ENCODE assay signal across 16 cellular contexts in the genomic region with DNA sequence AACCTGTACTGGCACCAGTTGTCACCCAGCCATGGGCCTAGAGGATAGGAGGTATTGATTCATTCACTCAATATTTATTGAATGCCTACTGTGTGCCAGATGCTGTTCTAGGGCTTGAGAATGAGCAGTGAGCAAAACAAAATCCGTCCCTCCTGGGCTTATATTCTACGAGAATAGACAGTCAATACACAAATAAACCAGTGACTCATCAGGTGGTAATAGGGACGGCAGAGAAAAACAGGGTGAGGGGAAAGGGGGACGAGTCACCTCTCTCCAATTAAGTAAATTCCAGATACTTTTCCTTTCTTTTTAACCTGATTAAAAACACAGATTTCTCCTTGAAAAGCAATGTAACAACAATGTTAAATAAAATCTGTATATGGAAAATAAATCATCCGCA.
DNase-seq lines count a peak whose midpoint lies in the region; ATAC-seq and TF ChIP-seq lines count a peak whose summit lies in the region.
"Had no signal": no experiment of that assay in that cellular context is flagged by ENCODE, and none has a peak within 500 bp of the region (broad histone marks: within the 10 kb centered on the region; RNA-seq: fewer than 3 reads in every experiment).

No MANE protein-coding gene starts in this region.

- H3K4me1 ChIP-seq in Caco-2, result peaks cover 46% of the 10 kb centered on the region
- H3K4me1 ChIP-seq in NT2/D1 (ENCODE audit: insufficient read depth, insufficient read length), result no peaks in the 10 kb centered on the region
- peaks cover 21% of the 10 kb centered on the region for H3K4me1 ChIP-seq in rectal smooth muscle tissue (ENCODE audit: control insufficient read depth, insufficient read depth, low read length)
- H3K4me1 ChIP-seq: parathyroid adenoma had no signal

- ATAC-seq in effector memory CD8-positive, alpha-beta T cell (replicated peaks), result no peak
- no peak for ATAC-seq in GM19455 (IDR thresholded peaks at IDR 0.05; ENCODE audit: unreplicated experiment)
- ATAC-seq: WTC11 had no signal

- no peaks in the 10 kb centered on the region for H3K9me3 ChIP-seq in Caco-2
- H3K9me3 ChIP-seq in NT2/D1 (ENCODE audit: insufficient read depth, low read length), result no peaks in the 10 kb centered on the region
- H3K9me3 ChIP-seq: adrenal gland had no signal

- no peak overlapping the region for H3K4me3 ChIP-seq in Caco-2 (ENCODE audit: low read depth, low read length)
- H3K4me3 ChIP-seq in NT2/D1 (ENCODE audit: insufficient read length, low read depth), result no peak overlapping the region
- no peak overlapping the region for H3K4me3 ChIP-seq in rectal smooth muscle tissue (ENCODE audit: low read length)
- H3K4me3 ChIP-seq: adrenal gland had no signal

- no peaks in the 10 kb centered on the region for H3K9me3 Mint-ChIP-seq in Caco-2 (ENCODE audit: unreplicated experiment)
- no peaks in the 10 kb centered on the region for H3K9me3 Mint-ChIP-seq in effector memory CD8-positive, alpha-beta T cell
- H3K9me3 Mint-ChIP-seq: WTC11 had no signal

- no TSS peak for BruUV-seq in Caco-2 (replicated peaks; lab: Mats Ljungman, UMichigan)

- no peak overlapping the region for H3K9ac ChIP-seq in NT2/D1 (ENCODE audit: insufficient read length, low read depth)
- no peak overlapping the region for H3K9ac ChIP-seq in rectal smooth muscle tissue (ENCODE audit: low read length)
- H3K9ac ChIP-seq: parathyroid adenoma had no signal

- H3K27me3 ChIP-seq in Caco-2 (replicated peaks; ENCODE audit: control insufficient read depth, insufficient read depth, low read length) (no peaks in the 10 kb centered on the region), NT2/D1 (ENCODE audit: insufficient read depth, insufficient read length) (no peaks in the 10 kb centered on the region), rectal smooth muscle tissue (ENCODE audit: control insufficient read depth, insufficient read depth, low read length) (no peaks in the 10 kb centered on the region)
- H3K27me3 ChIP-seq: adrenal gland had no signal

- intact Hi-C loops in Caco-2 (cut with micrococcal nuclease; ENCODE audit: unreplicated experiment), result loop anchor here (2.0 kb wide), 1 partner anchor 13 kb away; no protein-coding TSS in a partner anchor

- peak overlapping the region; percentile 87 for H3K27ac Mint-ChIP-seq in Caco-2 (ENCODE audit: unreplicated experiment)
- peak overlapping the region in 1 of 2 donors; percentile 91 for H3K27ac Mint-ChIP-seq in effector memory CD8-positive, alpha-beta T cell
- H3K27ac Mint-ChIP-seq: WTC11 had no signal

- TF ChIP-seq CTCF in Caco-2 (IDR thresholded peaks at IDR 0.05; ENCODE audit: insufficient read depth in 1 of 2, low read depth in 1 of 2, low read length in 1 of 2, severe bottlenecking in 1 of 2, unreplicated experiment in 1 of 2), result no peak

- DNase-seq in Caco-2 (no peak), NT2/D1 (ENCODE audit: low read depth, low spot score) (peak; percentile 9), epithelial cell of prostate (ENCODE audit: low read depth, low spot score) (no peak), SK-N-DZ (ENCODE audit: low spot score) (no peak)
- DNase-seq in effector memory CD8-positive, alpha-beta T cell, result no peak
- no peak for DNase-seq in stimulated activated naive CD4-positive, alpha-beta T cell treated with Interleukin-2 at 50 U/mL for 16 hours (lab: John Stamatoyannopoulos, UW)
- DNase-seq: adrenal gland; mesendoderm; NCI-H187 treated with DMSO at 0.1 percent for 48 hours; NCI-H774; stimulated activated CD4-positive, alpha-beta T cell treated with anti-CD3 and anti-CD28 coated beads, Interleukin-1b, Interleukin-23, amount 100 ng/mL, for 48 hours had no signal

- no peaks in the 10 kb centered on the region for H3K27me3 Mint-ChIP-seq in Caco-2 (ENCODE audit: insufficient read depth, unreplicated experiment)
- no peaks in the 10 kb centered on the region for H3K27me3 Mint-ChIP-seq in effector memory CD8-positive, alpha-beta T cell

- H3K36me3 Mint-ChIP-seq in Caco-2 (ENCODE audit: insufficient read depth, unreplicated experiment), result peaks cover 100% of the 10 kb centered on the region
- peaks cover 49% of the 10 kb centered on the region for H3K36me3 Mint-ChIP-seq in effector memory CD8-positive, alpha-beta T cell (ENCODE audit: insufficient read depth)
- H3K36me3 Mint-ChIP-seq: WTC11 had no signal

- H3K27ac ChIP-seq in epithelial cell of prostate (peak overlapping the region; percentile 35), rectal smooth muscle tissue (ENCODE audit: low read depth, low read length) (peak overlapping the region; percentile 46)
- H3K27ac ChIP-seq: parathyroid adenoma had no signal

- H3K4me3 Mint-ChIP-seq in Caco-2 (ENCODE audit: unreplicated experiment), result no peak overlapping the region
- no peak overlapping the region for H3K4me3 Mint-ChIP-seq in effector memory CD8-positive, alpha-beta T cell
- H3K4me3 Mint-ChIP-seq: CD14-positive monocyte, WTC11 had no signal

- CTCF ChIA-PET in Caco-2 (lab: Charles Lee), result no interaction called here

- H3K36me3 ChIP-seq in Caco-2 (ENCODE audit: control insufficient read depth, insufficient read depth, low read length) (peaks cover 12% of the 10 kb centered on the region), NT2/D1 (ENCODE audit: insufficient read depth, insufficient read length, low read length) (peaks cover 33% of the 10 kb centered on the region), rectal smooth muscle tissue (ENCODE audit: control insufficient read depth, insufficient read depth, low read length) (peaks cover 23% of the 10 kb centered on the region)

- peaks cover 42% of the 10 kb centered on the region for H3K4me1 Mint-ChIP-seq in Caco-2 (ENCODE audit: low read depth, unreplicated experiment)
- peaks cover 11 to 31% of the 10 kb centered on the region in 2 donors for H3K4me1 Mint-ChIP-seq in effector memory CD8-positive, alpha-beta T cell (ENCODE audit: low read depth in 2 of 2)

- POLR2A ChIA-PET in Caco-2 (lab: Charles Lee), result no interaction called here
